22 cellular contexts compared by ENCODE assay signal in genomic region chr11:31535479-31535878, GRCh38.
"Had no signal": no experiment of that assay in that cellular context is flagged by ENCODE, and none has a peak within 500 bp of the region (broad histone marks: within the 10 kb centered on the region; RNA-seq: fewer than 3 reads in every experiment).

No MANE protein-coding gene starts in this region.

- H3K27me3 ChIP-seq: colonic mucosa, dorsolateral prefrontal cortex, esophagus muscularis mucosa, esophagus squamous epithelium, gastrocnemius medialis, gastroesophageal sphincter, heart left ventricle, heart right ventricle had no signal

- H3K36me3 ChIP-seq: colonic mucosa, gastrocnemius medialis had no signal

- ATAC-seq: effector memory CD8-positive, alpha-beta T cell; esophagus mucosa; gastrocnemius medialis; gastroesophageal sphincter; heart left ventricle; heart right ventricle had no signal

- H3K4me3 ChIP-seq: colonic mucosa, coronary artery, dorsolateral prefrontal cortex, esophagus muscularis mucosa, esophagus squamous epithelium, gastrocnemius medialis, gastroesophageal sphincter, heart left ventricle, heart right ventricle had no signal

- H3K4me1 ChIP-seq: colonic mucosa, esophagus muscularis mucosa, esophagus squamous epithelium, gastrocnemius medialis, gastroesophageal sphincter, heart left ventricle, heart right ventricle had no signal

- DNase-seq: colonic mucosa; cortex of kidney; dermis blood vessel endothelial cell; dorsolateral prefrontal cortex; effector CD4-positive, alpha-beta T cell; effector CD8-positive, alpha-beta T cell; effector memory CD4-positive, alpha-beta T cell; effector memory CD8-positive, alpha-beta T cell; endodermal cell; erythroblast; esophagus squamous epithelium; foreskin fibroblast; foreskin melanocyte; gastrocnemius medialis; glutamatergic neuron; heart left ventricle; heart right ventricle had no signal

- H3K27ac ChIP-seq: colonic mucosa, coronary artery, dorsolateral prefrontal cortex, epithelial cell of prostate, esophagus muscularis mucosa, esophagus squamous epithelium, gastrocnemius medialis, gastroesophageal sphincter, heart left ventricle, heart right ventricle had no signal

- H3K9me3 ChIP-seq: colonic mucosa, esophagus muscularis mucosa, esophagus squamous epithelium, gastrocnemius medialis, gastroesophageal sphincter, heart left ventricle, heart right ventricle had no signal
